Comparison of ENCODE assay signal across 22 cellular contexts in the genomic region with DNA sequence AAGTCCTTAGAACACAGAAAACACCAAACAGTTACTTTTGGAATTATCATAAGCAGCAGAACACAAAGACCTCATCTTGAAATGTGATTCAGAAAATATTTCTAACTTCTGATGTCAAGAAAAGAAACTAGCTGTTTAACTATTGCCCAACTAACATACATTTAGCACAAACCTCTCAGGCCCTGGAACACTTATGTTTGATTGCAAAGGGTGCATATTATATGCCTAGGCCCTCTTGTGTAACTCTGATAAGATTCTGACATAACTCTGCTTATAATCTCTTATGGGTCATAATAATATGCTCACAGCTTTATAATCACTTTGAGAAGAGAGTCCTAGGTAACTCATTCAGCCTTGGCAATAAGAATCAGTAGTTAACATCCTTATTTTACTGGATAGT.
"Had no signal": no experiment of that assay in that cellular context is flagged by ENCODE, and none has a peak within 500 bp of the region (broad histone marks: within the 10 kb centered on the region; RNA-seq: fewer than 3 reads in every experiment).

No MANE protein-coding gene starts in this region.

- H3K27ac Mint-ChIP-seq: activated CD8-positive, alpha-beta memory T cell treated with anti-CD3 and anti-CD28 coated beads, Interleukin-2, amount 10 ng/mL, durations not matched to agents 7 days and 5 days; natural killer cell had no signal

- H3K4me2 ChIP-seq: smooth muscle cell had no signal

- H3K36me3 Mint-ChIP-seq: activated CD8-positive, alpha-beta memory T cell treated with anti-CD3 and anti-CD28 coated beads, Interleukin-2, amount 10 ng/mL, durations not matched to agents 7 days and 5 days; natural killer cell had no signal

- H3K9me3 ChIP-seq: adrenal gland, body of pancreas, esophagus squamous epithelium, suprapubic skin had no signal

- H3K36me3 ChIP-seq: adrenal gland, esophagus squamous epithelium, suprapubic skin had no signal

- DNase-seq: activated CD4-positive, alpha-beta T cell treated with anti-CD3 and anti-CD28 coated beads for 1 hour; activated CD4-positive, alpha-beta T cell treated with anti-CD3 and anti-CD28 coated beads, Interleukin-2, amount 50 U/mL, for 4 hours; activated CD8-positive, alpha-beta memory T cell treated with anti-CD3 and anti-CD28 coated beads, Interleukin-2, amount 10 ng/mL, durations not matched to agents 7 days and 5 days; activated naive CD4-positive, alpha-beta T cell treated with anti-CD3 and anti-CD28 coated beads, Interleukin-2, amount 50 U/mL, for 16 hours; activated T-cell treated with anti-CD3 and anti-CD28 coated beads, Interleukin-2, amount 50 U/mL, for 1 hour; adrenal gland; body of pancreas; cortex of kidney; effector CD8-positive, alpha-beta T cell; esophagus squamous epithelium; head of caudate nucleus; islet precursor cell; mesenchymal stem cell; natural killer cell; right cardiac atrium; stimulated activated CD4-positive, alpha-beta T cell treated with anti-CD3 and anti-CD28 coated beads, Interleukin-4, amount 100 ng/mL, for 4 hours; stimulated activated CD8-positive, alpha-beta memory T cell treated with anti-CD3 and anti-CD28 coated beads, Interleukin-4, amount 100 ng/mL, for 48 hours; stimulated activated naive CD8-positive, alpha-beta T cell treated with anti-CD3 and anti-CD28 coated beads, Interleukin-15, Interleukin-2, amounts not matched to agents 100 U/mL and 50 U/mL, for 24 hours; T1000 had no signal

- H3K4me1 Mint-ChIP-seq: activated CD8-positive, alpha-beta memory T cell treated with anti-CD3 and anti-CD28 coated beads, Interleukin-2, amount 10 ng/mL, durations not matched to agents 7 days and 5 days; central memory CD8-positive, alpha-beta T cell; natural killer cell had no signal

- H3K27ac ChIP-seq: adrenal gland, body of pancreas, esophagus squamous epithelium, suprapubic skin had no signal

- H3K4me3 Mint-ChIP-seq: activated CD8-positive, alpha-beta memory T cell treated with anti-CD3 and anti-CD28 coated beads, Interleukin-2, amount 10 ng/mL, durations not matched to agents 7 days and 5 days; central memory CD8-positive, alpha-beta T cell; natural killer cell had no signal

- ATAC-seq: activated CD8-positive, alpha-beta memory T cell treated with anti-CD3 and anti-CD28 coated beads, Interleukin-2, amount 10 ng/mL, durations not matched to agents 7 days and 5 days; body of pancreas; natural killer cell; right cardiac atrium; stimulated activated naive CD8-positive, alpha-beta T cell treated with anti-CD3 and anti-CD28 coated beads, Interleukin-15, Interleukin-2, amounts not matched to agents 100 U/mL and 50 U/mL, for 24 hours had no signal

- H3K9me3 Mint-ChIP-seq: central memory CD8-positive, alpha-beta T cell; natural killer cell had no signal

- H3K27me3 ChIP-seq: adrenal gland, body of pancreas, esophagus squamous epithelium, suprapubic skin had no signal

- H3K4me3 ChIP-seq: adrenal gland, body of pancreas, esophagus squamous epithelium, smooth muscle cell, suprapubic skin had no signal

- H3K4me1 ChIP-seq: body of pancreas had no signal
